In the genomic region with DNA sequence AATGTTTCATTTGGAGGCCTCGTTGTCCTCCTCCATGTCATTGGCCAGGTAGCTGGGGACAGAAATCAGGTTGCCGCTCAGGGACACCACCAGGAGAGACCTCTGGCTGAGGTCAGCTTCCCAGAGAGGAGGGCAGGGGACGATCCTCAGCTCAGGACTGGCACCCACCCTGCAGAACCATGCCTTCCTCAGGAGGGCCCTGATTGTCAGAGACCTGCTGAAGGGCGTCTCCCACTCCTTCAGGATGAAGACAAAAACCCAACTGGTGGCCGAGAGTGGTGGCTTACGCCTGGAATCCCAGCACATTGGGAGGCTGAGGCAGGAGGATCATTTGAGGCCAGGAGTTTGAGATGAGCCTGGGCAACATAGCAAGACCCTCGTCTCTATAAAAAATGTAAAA, we compare ENCODE assay signal across 37 cellular contexts. TPM values are rescaled to one million over a fixed set of nuclear protein-coding genes. Genes with fewer than 3 reads are reported as not detected.
"Had no signal": no experiment of that assay in that cellular context is flagged by ENCODE, and none has a peak within 500 bp of the region (broad histone marks: within the 10 kb centered on the region; RNA-seq: fewer than 3 reads in every experiment).

No MANE protein-coding gene starts in this region.

- H3K36me3 Mint-ChIP-seq: activated naive CD4-positive, alpha-beta T cell treated with anti-CD3 and anti-CD28 coated beads, Interleukin-2, amount 50 U/mL, for 24 hours; activated naive CD8-positive, alpha-beta T cell had no signal

- H3K4me1 Mint-ChIP-seq: activated CD4-positive, alpha-beta T cell treated with anti-CD3 and anti-CD28 coated beads for 36 hours; activated CD4-positive, alpha-beta T cell treated with anti-CD3 and anti-CD28 coated beads, Interleukin-2, amount 10 ng/mL, durations not matched to agents 7 days and 5 days; activated CD8-positive, alpha-beta memory T cell treated with anti-CD3 and anti-CD28 coated beads, Interleukin-2, amount 10 ng/mL, durations not matched to agents 7 days and 5 days; activated naive CD4-positive, alpha-beta T cell treated with anti-CD3 and anti-CD28 coated beads, Interleukin-2, amount 50 U/mL, for 24 hours; activated naive CD8-positive, alpha-beta T cell treated with anti-CD3 and anti-CD28 coated beads, Interleukin-2, amount 50 U/mL, for 24 hours; brain had no signal

- ATAC-seq: activated CD4-positive, alpha-beta T cell treated with anti-CD3 and anti-CD28 coated beads for 36 hours; activated CD4-positive, CD25-positive, alpha-beta regulatory T cell treated with anti-CD3 and anti-CD28 coated beads, Interleukin-2, amount 50 U/mL, for 24 hours; activated CD8-positive, alpha-beta memory T cell treated with anti-CD3 and anti-CD28 coated beads, Interleukin-2, amount 10 ng/mL, durations not matched to agents 7 days and 5 days; activated CD8-positive, alpha-beta T cell treated with anti-CD3 and anti-CD28 coated beads, Interleukin-2, amount 10 ng/mL, durations not matched to agents 7 days and 5 days; activated naive CD8-positive, alpha-beta T cell treated with anti-CD3 and anti-CD28 coated beads, Interleukin-2, amount 50 U/mL, for 24 hours had no signal

- H3K27me3 ChIP-seq: ascending aorta, cardiac muscle cell had no signal

- H3K9me3 ChIP-seq: ascending aorta had no signal

- H3K4me3 ChIP-seq: ascending aorta, cardiac muscle cell had no signal

- H3K36me3 ChIP-seq: ascending aorta, cardiac muscle cell had no signal

- H3K4me3 Mint-ChIP-seq: activated CD4-positive, alpha-beta memory T cell treated with anti-CD3 and anti-CD28 coated beads, Interleukin-2, amount 10 ng/mL, durations not matched to agents 7 days and 5 days; activated CD4-positive, alpha-beta T cell treated with anti-CD3 and anti-CD28 coated beads for 36 hours; activated CD4-positive, alpha-beta T cell treated with anti-CD3 and anti-CD28 coated beads, Interleukin-2, amount 10 ng/mL, durations not matched to agents 7 days and 5 days; activated CD8-positive, alpha-beta memory T cell treated with anti-CD3 and anti-CD28 coated beads, Interleukin-2, amount 10 ng/mL, durations not matched to agents 7 days and 5 days; activated CD8-positive, alpha-beta T cell treated with anti-CD3 and anti-CD28 coated beads, Interleukin-2, amount 10 ng/mL, durations not matched to agents 7 days and 5 days; activated naive CD4-positive, alpha-beta T cell treated with anti-CD3 and anti-CD28 coated beads, Interleukin-2, amount 10 ng/mL, durations not matched to agents 7 days and 5 days; activated naive CD4-positive, alpha-beta T cell treated with anti-CD3 and anti-CD28 coated beads, Interleukin-2, amount 50 U/mL, for 24 hours; activated naive CD8-positive, alpha-beta T cell; activated naive CD8-positive, alpha-beta T cell treated with anti-CD3 and anti-CD28 coated beads, Interleukin-2, amount 10 ng/mL, durations not matched to agents 7 days and 5 days; activated naive CD8-positive, alpha-beta T cell treated with anti-CD3 and anti-CD28 coated beads, Interleukin-2, amount 50 U/mL, for 24 hours; activated T-cell treated with anti-CD3 and anti-CD28 coated beads, Interleukin-2, amount 50 U/mL, for 24 hours; brain; central memory CD8-positive, alpha-beta T cell; T-helper 1 cell treated with Interleukin-12 subunit alpha and Interleukin-12 subunit beta and Interleukin-4 antibody, amounts not matched to agents 30 μg/mL and 1 μg/mL, for 36 hours; T-helper 2 cell treated with Interferon-gamma antibody and Interleukin-4, amounts not matched to agents 5 μg/mL and 100 μg/mL, for 36 hours had no signal

- H3K27ac ChIP-seq: ascending aorta, cardiac muscle cell, VCaP had no signal

- H3K27me3 Mint-ChIP-seq: activated CD4-positive, alpha-beta memory T cell treated with anti-CD3 and anti-CD28 coated beads, Interleukin-2, amount 10 ng/mL, durations not matched to agents 7 days and 5 days; activated CD4-positive, alpha-beta T cell treated with anti-CD3 and anti-CD28 coated beads for 36 hours; activated CD4-positive, alpha-beta T cell treated with anti-CD3 and anti-CD28 coated beads, Interleukin-2, amount 10 ng/mL, durations not matched to agents 7 days and 5 days; activated CD8-positive, alpha-beta memory T cell treated with anti-CD3 and anti-CD28 coated beads, Interleukin-2, amount 10 ng/mL, durations not matched to agents 7 days and 5 days; activated naive CD4-positive, alpha-beta T cell treated with anti-CD3 and anti-CD28 coated beads, Interleukin-2, amount 10 ng/mL, durations not matched to agents 7 days and 5 days; activated naive CD4-positive, alpha-beta T cell treated with anti-CD3 and anti-CD28 coated beads, Interleukin-2, amount 50 U/mL, for 24 hours; activated naive CD8-positive, alpha-beta T cell; activated naive CD8-positive, alpha-beta T cell treated with anti-CD3 and anti-CD28 coated beads, Interleukin-2, amount 10 ng/mL, durations not matched to agents 7 days and 5 days; activated naive CD8-positive, alpha-beta T cell treated with anti-CD3 and anti-CD28 coated beads, Interleukin-2, amount 50 U/mL, for 24 hours; activated T-cell treated with anti-CD3 and anti-CD28 coated beads, Interleukin-2, amount 50 U/mL, for 24 hours; brain; central memory CD8-positive, alpha-beta T cell had no signal

- H3K9me3 Mint-ChIP-seq: activated CD4-positive, alpha-beta memory T cell treated with anti-CD3 and anti-CD28 coated beads, Interleukin-2, amount 10 ng/mL, durations not matched to agents 7 days and 5 days; activated CD4-positive, alpha-beta T cell treated with anti-CD3 and anti-CD28 coated beads, Interleukin-2, amount 10 ng/mL, durations not matched to agents 7 days and 5 days; activated naive CD4-positive, alpha-beta T cell treated with anti-CD3 and anti-CD28 coated beads, Interleukin-2, amount 10 ng/mL, durations not matched to agents 7 days and 5 days; activated naive CD4-positive, alpha-beta T cell treated with anti-CD3 and anti-CD28 coated beads, Interleukin-2, amount 50 U/mL, for 24 hours; activated naive CD8-positive, alpha-beta T cell treated with anti-CD3 and anti-CD28 coated beads, Interleukin-2, amount 50 U/mL, for 24 hours; activated T-cell treated with anti-CD3 and anti-CD28 coated beads, Interleukin-2, amount 50 U/mL, for 24 hours; activated T-helper 2 cell treated with anti-CD3 and anti-CD28 coated beads, Interferon-gamma antibody, Interleukin-2, Interleukin-4, amounts not matched to agents 10 μg/mL and 5 μg/mL and 100 μg/mL, durations not matched to agents 14 hours and 24 hours and 36 hours; central memory CD8-positive, alpha-beta T cell; T-helper 1 cell treated with Interleukin-12 subunit alpha and Interleukin-12 subunit beta and Interleukin-4 antibody, amounts not matched to agents 30 μg/mL and 1 μg/mL, for 36 hours; T-helper 2 cell treated with Interferon-gamma antibody and Interleukin-4, amounts not matched to agents 5 μg/mL and 100 μg/mL, for 36 hours had no signal

- H3K4me1 ChIP-seq: ascending aorta had no signal

- H3K27ac Mint-ChIP-seq: activated CD4-positive, alpha-beta memory T cell treated with anti-CD3 and anti-CD28 coated beads, Interleukin-2, amount 10 ng/mL, durations not matched to agents 7 days and 5 days; activated CD4-positive, alpha-beta T cell treated with anti-CD3 and anti-CD28 coated beads for 36 hours; activated CD4-positive, alpha-beta T cell treated with anti-CD3 and anti-CD28 coated beads, Interleukin-2, amount 10 ng/mL, durations not matched to agents 7 days and 5 days; activated CD8-positive, alpha-beta memory T cell treated with anti-CD3 and anti-CD28 coated beads, Interleukin-2, amount 10 ng/mL, durations not matched to agents 7 days and 5 days; activated CD8-positive, alpha-beta T cell treated with anti-CD3 and anti-CD28 coated beads, Interleukin-2, amount 10 ng/mL, durations not matched to agents 7 days and 5 days; activated naive CD4-positive, alpha-beta T cell treated with anti-CD3 and anti-CD28 coated beads, Interleukin-2, amount 10 ng/mL, durations not matched to agents 7 days and 5 days; activated naive CD4-positive, alpha-beta T cell treated with anti-CD3 and anti-CD28 coated beads, Interleukin-2, amount 50 U/mL, for 24 hours; activated naive CD8-positive, alpha-beta T cell; activated naive CD8-positive, alpha-beta T cell treated with anti-CD3 and anti-CD28 coated beads, Interleukin-2, amount 10 ng/mL, durations not matched to agents 7 days and 5 days; activated naive CD8-positive, alpha-beta T cell treated with anti-CD3 and anti-CD28 coated beads, Interleukin-2, amount 50 U/mL, for 24 hours; activated T-cell treated with anti-CD3 and anti-CD28 coated beads, Interleukin-2, amount 50 U/mL, for 24 hours; activated T-helper 2 cell treated with anti-CD3 and anti-CD28 coated beads, Interferon-gamma antibody, Interleukin-2, Interleukin-4, amounts not matched to agents 10 μg/mL and 5 μg/mL and 100 μg/mL, durations not matched to agents 14 hours and 24 hours and 36 hours; brain; T-helper 1 cell treated with Interleukin-12 subunit alpha and Interleukin-12 subunit beta and Interleukin-4 antibody, amounts not matched to agents 30 μg/mL and 1 μg/mL, for 36 hours; T-helper 2 cell treated with Interferon-gamma antibody and Interleukin-4, amounts not matched to agents 5 μg/mL and 100 μg/mL, for 36 hours had no signal

- DNase-seq: activated CD4-positive, alpha-beta memory T cell treated with anti-CD3 and anti-CD28 coated beads, Interleukin-2, amount 10 ng/mL, durations not matched to agents 7 days and 5 days; activated CD4-positive, alpha-beta T cell treated with anti-CD3 and anti-CD28 coated beads for 1 hour; activated CD4-positive, alpha-beta T cell treated with anti-CD3 and anti-CD28 coated beads for 36 hours; activated CD4-positive, alpha-beta T cell treated with anti-CD3 and anti-CD28 coated beads for 48 hours; activated CD4-positive, alpha-beta T cell treated with anti-CD3 and anti-CD28 coated beads, Interleukin-2, amount 10 ng/mL, durations not matched to agents 7 days and 5 days; activated CD4-positive, alpha-beta T cell treated with anti-CD3 and anti-CD28 coated beads, Interleukin-2, amount 50 U/mL, for 48 hours; activated CD4-positive, CD25-positive, alpha-beta regulatory T cell; activated CD8-positive, alpha-beta memory T cell treated with anti-CD3 and anti-CD28 coated beads for 24 hours; activated CD8-positive, alpha-beta memory T cell treated with anti-CD3 and anti-CD28 coated beads, Interleukin-2, amount 10 ng/mL, durations not matched to agents 7 days and 5 days; activated CD8-positive, alpha-beta memory T cell treated with anti-CD3 and anti-CD28 coated beads, Interleukin-2, amount 50 U/mL, for 48 hours; activated CD8-positive, alpha-beta T cell treated with anti-CD3 and anti-CD28 coated beads, Interleukin-2, amount 10 ng/mL, durations not matched to agents 7 days and 5 days; activated effector memory CD4-positive, alpha-beta T cell treated with Interleukin-2 at 50 U/mL for 16 hours; activated gamma-delta T cell; activated naive CD4-positive, alpha-beta T cell treated with anti-CD3 and anti-CD28 coated beads, Interleukin-2, amount 10 ng/mL, durations not matched to agents 7 days and 5 days; activated naive CD4-positive, alpha-beta T cell treated with Interleukin-2 at 50 U/mL for 16 hours; activated naive CD8-positive, alpha-beta T cell treated with anti-CD3 and anti-CD28 coated beads, Interleukin-2, amount 10 ng/mL, durations not matched to agents 7 days and 5 days; activated naive CD8-positive, alpha-beta T cell treated with anti-CD3 and anti-CD28 coated beads, Interleukin-2, amount 50 U/mL, for 24 hours; activated T-cell treated with anti-CD3 and anti-CD28 coated beads, Interleukin-2, amount 50 U/mL, for 24 hours; activated T-cell treated with anti-CD3 and anti-CD28 coated beads, Interleukin-2, amount 50 U/mL, for 48 hours; amygdala; anterior cingulate cortex; caudate nucleus; cerebellar nuclear complex; T-helper 1 cell; T-helper 2 cell; T-helper 9 cell had no signal

RNA-seq across cellular contexts. Expression of a gene that starts 45.2 kb away (rescaled TPM):
- total RNA-seq: ascending aorta had no signal
